Comparison of ENCODE assay signal across 18 cellular contexts in genomic region chr10:13820591-13821377, GRCh38.
DNase-seq lines count a peak whose midpoint lies in the region; ATAC-seq and TF ChIP-seq lines count a peak whose summit lies in the region.
"Had no signal": no experiment of that assay in that cellular context is flagged by ENCODE, and none has a peak within 500 bp of the region (broad histone marks: within the 10 kb centered on the region; RNA-seq: fewer than 3 reads in every experiment).

No MANE protein-coding gene starts in this region.

- peaks cover 2% of the 10 kb centered on the region for H3K36me3 Mint-ChIP-seq in activated CD4-positive, alpha-beta T cell treated with anti-CD3 and anti-CD28 coated beads, Interleukin-2, amount 10 ng/mL, durations not matched to agents 24 days and 14 days (ENCODE audit: low read depth)
- peaks cover 8% of the 10 kb centered on the region for H3K36me3 Mint-ChIP-seq in activated CD4-positive, alpha-beta T cell treated with anti-CD3 and anti-CD28 coated beads, Interleukin-2, amount 10 ng/mL, durations not matched to agents 7 days and 5 days (ENCODE audit: low read depth)
- H3K36me3 Mint-ChIP-seq in activated naive CD8-positive, alpha-beta T cell treated with anti-CD3 and anti-CD28 coated beads for 36 hours = peaks cover 2% of the 10 kb centered on the region

- CTCF ChIA-PET in activated CD4-positive, alpha-beta T cell treated with anti-CD3 and anti-CD28 coated beads, Interleukin-2, amount 10 ng/mL, durations not matched to agents 7 days and 5 days (lab: Charles Lee) = interaction anchor here (1.9 kb wide), 1 partner anchor 11 kb away, joined by 6 read pairs; no protein-coding TSS in a partner anchor

- H3K4me1 ChIP-seq in tibial artery = peaks cover 0 to 70% (median 25%) of the 10 kb centered on the region in 4 donors

- H3K27me3 Mint-ChIP-seq in activated CD4-positive, alpha-beta T cell treated with anti-CD3 and anti-CD28 coated beads, Interleukin-2, amount 10 ng/mL, durations not matched to agents 24 days and 14 days = peaks cover 7% of the 10 kb centered on the region
- peaks cover 9% of the 10 kb centered on the region for H3K27me3 Mint-ChIP-seq in activated CD4-positive, alpha-beta T cell treated with anti-CD3 and anti-CD28 coated beads, Interleukin-2, amount 10 ng/mL, durations not matched to agents 7 days and 5 days
- H3K27me3 Mint-ChIP-seq in activated naive CD8-positive, alpha-beta T cell treated with anti-CD3 and anti-CD28 coated beads for 36 hours = peaks cover 9% of the 10 kb centered on the region

- H3K27ac Mint-ChIP-seq in activated CD4-positive, alpha-beta T cell treated with anti-CD3 and anti-CD28 coated beads, Interleukin-2, amount 10 ng/mL, durations not matched to agents 24 days and 14 days = peak overlapping the region; percentile 22
- no peak overlapping the region for H3K27ac Mint-ChIP-seq in activated CD4-positive, alpha-beta T cell treated with anti-CD3 and anti-CD28 coated beads, Interleukin-2, amount 10 ng/mL, durations not matched to agents 7 days and 5 days
- peak overlapping the region; percentile 57 for H3K27ac Mint-ChIP-seq in activated naive CD8-positive, alpha-beta T cell treated with anti-CD3 and anti-CD28 coated beads for 36 hours
- H3K27ac Mint-ChIP-seq: activated CD4-positive, alpha-beta memory T cell treated with anti-CD3 and anti-CD28 coated beads, Interleukin-2, amount 10 ng/mL, durations not matched to agents 7 days and 5 days had no signal

- H3K4me1 Mint-ChIP-seq in activated CD4-positive, alpha-beta T cell treated with anti-CD3 and anti-CD28 coated beads, Interleukin-2, amount 10 ng/mL, durations not matched to agents 24 days and 14 days = peaks cover 9% of the 10 kb centered on the region
- peaks cover 16% of the 10 kb centered on the region for H3K4me1 Mint-ChIP-seq in activated CD4-positive, alpha-beta T cell treated with anti-CD3 and anti-CD28 coated beads, Interleukin-2, amount 10 ng/mL, durations not matched to agents 7 days and 5 days
- H3K4me1 Mint-ChIP-seq in activated naive CD8-positive, alpha-beta T cell treated with anti-CD3 and anti-CD28 coated beads for 36 hours = peaks cover 15% of the 10 kb centered on the region

- H3K36me3 ChIP-seq in tibial artery = no peaks in the 10 kb centered on the region
- H3K36me3 ChIP-seq: neutrophil, Peyer's patch, spleen, thoracic aorta had no signal

- DNase-seq in activated CD4-positive, alpha-beta T cell treated with anti-CD3 and anti-CD28 coated beads, Interleukin-2, amount 10 ng/mL, durations not matched to agents 24 days and 14 days = no peak
- DNase-seq in activated CD4-positive, alpha-beta T cell treated with anti-CD3 and anti-CD28 coated beads, Interleukin-2, amount 10 ng/mL, durations not matched to agents 7 days and 5 days = no peak
- DNase-seq in activated naive CD8-positive, alpha-beta T cell treated with anti-CD3 and anti-CD28 coated beads for 36 hours = no peak
- DNase-seq in left kidney (ENCODE audit: low read depth, low spot score) (peak; percentile 38), tibial artery (no peak), DMS153 treated with DMSO at 0.1 percent for 48 hours (lab: John Stamatoyannopoulos, UW; ENCODE audit: unreplicated experiment) (no peak)
- no peak for DNase-seq in activated CD4-positive, alpha-beta T cell treated with anti-CD3 and anti-CD28 coated beads, Interleukin-2, amount 50 U/mL, for 4 hours
- DNase-seq: activated effector memory CD4-positive, alpha-beta T cell treated with Interleukin-2 at 50 U/mL for 16 hours; body of pancreas; effector memory CD4-positive, alpha-beta T cell; MM.1S; NCI-H446; Peyer's patch; spleen had no signal

- TF ChIP-seq CTCF in tibial artery (IDR thresholded peaks at IDR 0.05) = no peak

- no peaks in the 10 kb centered on the region for H3K27me3 ChIP-seq in tibial artery
- H3K27me3 ChIP-seq: body of pancreas, Peyer's patch had no signal

- peaks cover 21% of the 10 kb centered on the region for H3K9me3 Mint-ChIP-seq in activated CD4-positive, alpha-beta T cell treated with anti-CD3 and anti-CD28 coated beads, Interleukin-2, amount 10 ng/mL, durations not matched to agents 24 days and 14 days
- H3K9me3 Mint-ChIP-seq in activated CD4-positive, alpha-beta T cell treated with anti-CD3 and anti-CD28 coated beads, Interleukin-2, amount 10 ng/mL, durations not matched to agents 7 days and 5 days = peaks cover 15% of the 10 kb centered on the region
- peaks cover 13% of the 10 kb centered on the region for H3K9me3 Mint-ChIP-seq in activated naive CD8-positive, alpha-beta T cell treated with anti-CD3 and anti-CD28 coated beads for 36 hours

- POLR2A ChIA-PET in activated CD4-positive, alpha-beta T cell treated with anti-CD3 and anti-CD28 coated beads, Interleukin-2, amount 10 ng/mL, durations not matched to agents 7 days and 5 days (lab: Charles Lee) = no interaction called here

- no peaks in the 10 kb centered on the region for H3K9me3 ChIP-seq in tibial artery
- H3K9me3 ChIP-seq: body of pancreas, neutrophil, Peyer's patch, thoracic aorta had no signal

- H3K27ac ChIP-seq in tibial artery = peak overlapping the region; percentile 10 to 27
- H3K27ac ChIP-seq: body of pancreas, neutrophil, Peyer's patch, thoracic aorta had no signal

- H3K4me3 ChIP-seq in tibial artery = peak overlapping the region in 1 of 2 donors; percentile 19
- H3K4me3 ChIP-seq: body of pancreas, Peyer's patch, spleen, thoracic aorta had no signal

- intact Hi-C loops in activated CD4-positive, alpha-beta T cell treated with anti-CD3 and anti-CD28 coated beads, Interleukin-2, amount 10 ng/mL, durations not matched to agents 24 days and 14 days (cut with micrococcal nuclease) = no loop called here
- intact Hi-C loops in tibial artery (cut with DNase I; ENCODE audit: low total_unique reads) = no loop called here

- H3K4me3 Mint-ChIP-seq in activated CD4-positive, alpha-beta T cell treated with anti-CD3 and anti-CD28 coated beads, Interleukin-2, amount 10 ng/mL, durations not matched to agents 24 days and 14 days = no peak overlapping the region
- no peak overlapping the region for H3K4me3 Mint-ChIP-seq in activated CD4-positive, alpha-beta T cell treated with anti-CD3 and anti-CD28 coated beads, Interleukin-2, amount 10 ng/mL, durations not matched to agents 7 days and 5 days
- H3K4me3 Mint-ChIP-seq in activated naive CD8-positive, alpha-beta T cell treated with anti-CD3 and anti-CD28 coated beads for 36 hours = no peak overlapping the region
- H3K4me3 Mint-ChIP-seq: activated CD4-positive, alpha-beta memory T cell treated with anti-CD3 and anti-CD28 coated beads, Interleukin-2, amount 10 ng/mL, durations not matched to agents 7 days and 5 days had no signal

- ATAC-seq in GM21528 (IDR thresholded peaks at IDR 0.05; ENCODE audit: low FRiP score, unreplicated experiment) = no peak
- ATAC-seq: body of pancreas had no signal
